31 cellular contexts compared by ENCODE assay signal in genomic region chr2:179579744-179580143, GRCh38.
DNase-seq lines count a peak whose midpoint lies in the region; ATAC-seq, FAIRE-seq and TF ChIP-seq lines count a peak whose summit lies in the region.
"Had no signal": no experiment of that assay in that cellular context is flagged by ENCODE, and none has a peak within 500 bp of the region (broad histone marks: within the 10 kb centered on the region; RNA-seq: fewer than 3 reads in every experiment).

No MANE protein-coding gene starts in this region.

- no peak overlapping the region for H3K4me2 ChIP-seq in SK-N-SH

- no peaks in the 10 kb centered on the region; a peak in 1 of 4 replicates for H3K4me1 ChIP-seq in SK-N-SH (ENCODE audit: control insufficient read depth in 1 of 2, insufficient read depth in 2 of 2, low read depth in 1 of 2, low read length in 1 of 2)
- peaks cover 23% of the 10 kb centered on the region for H3K4me1 ChIP-seq in adipocyte (ENCODE audit: control insufficient read depth, insufficient read depth, low read length)
- peaks cover 0 to 9% of the 10 kb centered on the region in 2 donors for H3K4me1 ChIP-seq in left lung
- no peaks in the 10 kb centered on the region for H3K4me1 ChIP-seq in small intestine (ENCODE audit: control insufficient read depth in 2 of 2, insufficient read depth in 1 of 2, low read depth in 1 of 2, low read length in 1 of 2)
- H3K4me1 ChIP-seq: BE2C, HAP-1, thyroid gland had no signal

- H3K36me3 ChIP-seq in SK-N-SH (replicated peaks in 1 of 2; ENCODE audit: control insufficient read depth in 1 of 2, insufficient read depth in 2 of 2, low read length in 1 of 2) (no peaks in the 10 kb centered on the region), adipocyte (ENCODE audit: control insufficient read depth, insufficient read depth, low read length, severe bottlenecking) (no peaks in the 10 kb centered on the region), left lung (no peaks in the 10 kb centered on the region), small intestine (ENCODE audit: control insufficient read depth in 2 of 2, insufficient read depth in 2 of 2, low read length in 2 of 2) (no peaks in the 10 kb centered on the region)
- H3K36me3 ChIP-seq: BE2C, HAP-1, heart left ventricle, thyroid gland, WERI-Rb-1 had no signal

- H3K27me3 ChIP-seq in SK-N-SH (ENCODE audit: insufficient read depth) (no peaks in the 10 kb centered on the region), adipocyte (replicated peaks; ENCODE audit: control insufficient read depth, insufficient read depth, low read length) (no peaks in the 10 kb centered on the region), left lung (no peaks in the 10 kb centered on the region), small intestine (ENCODE audit: control insufficient read depth in 2 of 2, insufficient read depth in 2 of 2, low read length in 2 of 2) (no peaks in the 10 kb centered on the region)
- H3K27me3 ChIP-seq: BE2C, heart left ventricle, thyroid gland had no signal

- H4K20me1 ChIP-seq in SK-N-SH (ENCODE audit: insufficient read depth), result no peaks in the 10 kb centered on the region

- no peak overlapping the region; the same call in 1 of the 2 replicates for H2AFZ ChIP-seq in SK-N-SH (ENCODE audit: low read depth)

- intact Hi-C loops in left lung (cut with DNase I), result no loop called here

- peak; percentile 76 for FAIRE-seq in small intestine (lab: Jason Lieb, UNC)

- TF ChIP-seq CTCF in SK-N-SH (IDR thresholded peaks at IDR 0.05) (no peak), left lung (IDR thresholded peaks at IDR 0.05) (no peak)

- no peaks in the 10 kb centered on the region for H3K79me2 ChIP-seq in SK-N-SH (ENCODE audit: insufficient read depth)

- peaks cover 5% of the 10 kb centered on the region for H3F3A ChIP-seq in SK-N-SH (replicated peaks; ENCODE audit: insufficient read depth)

- DNase-seq in SK-N-SH (no peak), adipocyte (ENCODE audit: low read depth) (no peak), left lung (no peak), small intestine (no peak), UCSD-AML1 (lab: John Stamatoyannopoulos, UW; ENCODE audit: unreplicated experiment) (no peak)
- no peak for DNase-seq in central memory CD4-positive, alpha-beta T cell
- DNase-seq: activated CD4-positive, alpha-beta T cell treated with anti-CD3 and anti-CD28 coated beads for 48 hours; activated CD8-positive, alpha-beta memory T cell treated with anti-CD3 and anti-CD28 coated beads for 24 hours; activated gamma-delta T cell; activated naive CD8-positive, alpha-beta T cell treated with anti-CD3 and anti-CD28 coated beads, Interleukin-2, amount 10 ng/mL, durations not matched to agents 7 days and 5 days; activated T-cell treated with anti-CD3 and anti-CD28 coated beads, Interleukin-2, amount 50 U/mL, for 24 hours; BE2C; heart left ventricle; left colon; NCI-H1417; NCI-H2081 treated with DMSO at 0.1 percent for 48 hours; NCI-H226; NCI-H748 treated with DMSO at 0.1 percent for 48 hours; psoas muscle; stimulated activated CD8-positive, alpha-beta memory T cell treated with anti-CD3 and anti-CD28 coated beads, Interleukin-4, amount 100 ng/mL, for 48 hours; stimulated activated naive CD8-positive, alpha-beta T cell treated with anti-CD3 and anti-CD28 coated beads, Interleukin-15, amount 100 ng/mL, for 72 hours; T-helper 17 cell; thyroid gland; WERI-Rb-1 had no signal

- H3K9me2 ChIP-seq in SK-N-SH, result no peaks in the 10 kb centered on the region

- POLR2A ChIA-PET in SK-N-SH (lab: Yijun Ruan, JAX), result no interaction called here

- no peak overlapping the region for H3K27ac ChIP-seq in SK-N-SH (ENCODE audit: low read depth in 2 of 2, low read length in 1 of 2)
- H3K27ac ChIP-seq in left lung, result peak overlapping the region in 1 of 2 donors; percentile 62
- H3K27ac ChIP-seq in small intestine (ENCODE audit: low read depth in 1 of 2, low read length in 1 of 2), result no peak overlapping the region
- H3K27ac ChIP-seq: epithelial cell of prostate, psoas muscle, RWPE1, SK-N-MC, skin epidermis, thyroid gland, WERI-Rb-1 had no signal

- no peak for TF ChIP-seq RAD21 in SK-N-SH (IDR thresholded peaks at IDR 0.05; ENCODE audit: low read length)

- ATAC-seq in SK-N-SH treated with all-trans-retinoic acid at 6 μM for 48 hours, result no peak
- peak; percentile 51 for ATAC-seq in left lung
- no peak for ATAC-seq in GM19035 (IDR thresholded peaks at IDR 0.05; ENCODE audit: unreplicated experiment)
- ATAC-seq: left colon; stimulated activated naive CD8-positive, alpha-beta T cell treated with anti-CD3 and anti-CD28 coated beads, Interleukin-15, amount 100 ng/mL, for 72 hours; T-helper 17 cell had no signal

- no peak overlapping the region for H3K9ac ChIP-seq in SK-N-SH
- no peak overlapping the region for H3K9ac ChIP-seq in adipocyte (ENCODE audit: low read length)

- H3K9me3 ChIP-seq in SK-N-SH (no peaks in the 10 kb centered on the region), adipocyte (ENCODE audit: control insufficient read depth, low read length) (no peaks in the 10 kb centered on the region), left lung (no peaks in the 10 kb centered on the region), small intestine (ENCODE audit: control insufficient read depth, low read depth) (no peaks in the 10 kb centered on the region)
- H3K9me3 ChIP-seq: BE2C, HAP-1, thyroid gland had no signal

- CTCF ChIA-PET in SK-N-SH (lab: Yijun Ruan, JAX), result no interaction called here

- H3K4me3 ChIP-seq in SK-N-SH (ENCODE audit: low read depth in 2 of 2, low read length in 1 of 2) (no peak overlapping the region), adipocyte (ENCODE audit: low read length) (peak overlapping the region; percentile 6), left lung (no peak overlapping the region), small intestine (ENCODE audit: low read depth in 1 of 2, low read length in 2 of 2) (no peak overlapping the region)
- H3K4me3 ChIP-seq: HAP-1, heart left ventricle, psoas muscle, SK-N-MC, skin epidermis, thyroid gland had no signal

- TF ChIP-seq EP300 in SK-N-SH (IDR thresholded peaks at IDR 0.05; ENCODE audit: borderline replicate concordance in 1 of 2, low read depth in 1 of 2, low read length in 1 of 2), result no peak

TF ChIP-seq in SK-N-SH treated with all-trans-retinoic acid at 6 μM for 48 hours, 23 proteins besides CTCF, POLR2A, EP300 and RAD21:
- no peak for TF ChIP-seq ZC3H10 (CRISPR knock-in tag; IDR thresholded peaks at IDR 0.05)
- TF ChIP-seq ISL1 (CRISPR knock-in tag; IDR thresholded peaks at IDR 0.05), result peak; percentile 60

TF ChIP-seq in SK-N-SH, 30 proteins besides CTCF, POLR2A, EP300 and RAD21 (continues in another document):
- TF ChIP-seq FOXM1 (IDR thresholded peaks at IDR 0.05; ENCODE audit: low read depth) (no peak), FOSL2 (IDR thresholded peaks at IDR 0.05; ENCODE audit: borderline replicate concordance, low read depth) (no peak), NFIC (IDR thresholded peaks at IDR 0.05; ENCODE audit: borderline replicate concordance) (no peak), EZH2phosphoT487 (IDR thresholded peaks at IDR 0.05; ENCODE audit: borderline replicate concordance, low read depth) (no peak), TEAD4 (IDR thresholded peaks at IDR 0.05; ENCODE audit: borderline replicate concordance, insufficient read depth) (no peak), USF2 (IDR thresholded peaks at IDR 0.05; ENCODE audit: borderline replicate concordance, low read depth, low read length) (no peak), IRF3 (IDR thresholded peaks at IDR 0.05; ENCODE audit: low read depth, low read length) (no peak), ZBTB33 (IDR thresholded peaks at IDR 0.05; ENCODE audit: borderline replicate concordance, low read depth) (no peak), MXI1 (IDR thresholded peaks at IDR 0.05; ENCODE audit: low read depth, low read length) (no peak), TAF1 (IDR thresholded peaks at IDR 0.05; ENCODE audit: borderline replicate concordance, low read depth, low read length) (no peak), ELF1 (IDR thresholded peaks at IDR 0.05) (no peak), SIN3A (IDR thresholded peaks at IDR 0.05; ENCODE audit: borderline replicate concordance, low read depth, low read length) (no peak), NRF1 (IDR thresholded peaks at IDR 0.05; ENCODE audit: low read depth, low read length) (no peak), JUND (IDR thresholded peaks at IDR 0.05) (no peak), MAX (IDR thresholded peaks at IDR 0.05; ENCODE audit: low read depth) (no peak)
